ENCODE assay signal across 29 cellular contexts in genomic region chr12:121428883-121429282, GRCh38. TPM values are rescaled to one million over a fixed set of nuclear protein-coding genes. Genes with fewer than 3 reads are reported as not detected.
A peak's percentile ranks its signal among the peaks of the same experiment; 100 is the strongest.
DNase-seq lines count a peak whose midpoint lies in the region; ATAC-seq and TF ChIP-seq lines count a peak whose summit lies in the region.
"Had no signal": no experiment of that assay in that cellular context is flagged by ENCODE, and none has a peak within 500 bp of the region (broad histone marks: within the 10 kb centered on the region; RNA-seq: fewer than 3 reads in every experiment).

No MANE protein-coding gene starts in this region.

- H3K27me3 Mint-ChIP-seq in activated naive CD4-positive, alpha-beta T cell treated with anti-CD3 and anti-CD28 coated beads for 36 hours (ENCODE audit: low read depth): no peaks in the 10 kb centered on the region
- H3K27me3 Mint-ChIP-seq in CD8-positive, alpha-beta T cell (ENCODE audit: low read depth): no peaks in the 10 kb centered on the region
- H3K27me3 Mint-ChIP-seq: CD4-positive, CD25-positive, alpha-beta regulatory T cell; memory B cell had no signal

- peaks cover 47% of the 10 kb centered on the region for H3K36me3 Mint-ChIP-seq in activated naive CD4-positive, alpha-beta T cell treated with anti-CD3 and anti-CD28 coated beads for 36 hours (ENCODE audit: low read depth)
- H3K36me3 Mint-ChIP-seq in CD8-positive, alpha-beta T cell: peaks cover 88% of the 10 kb centered on the region

- CTCF ChIA-PET in activated naive CD4-positive, alpha-beta T cell treated with anti-CD3 and anti-CD28 coated beads for 36 hours (lab: Charles Lee): no interaction called here
- CTCF ChIA-PET in CD8-positive, alpha-beta T cell (lab: Charles Lee): interaction anchor here (0.6 to 1.8 kb wide), 2 partner anchors 14 to 94 kb away, joined by 3 to 7 read pairs; no protein-coding TSS in a partner anchor

- intact Hi-C loops in activated naive CD4-positive, alpha-beta T cell treated with anti-CD3 and anti-CD28 coated beads for 36 hours (cut with micrococcal nuclease): no loop called here
- intact Hi-C loops in CD8-positive, alpha-beta T cell (cut with DNase I, micrococcal nuclease): no loop called here

- H3K9me3 Mint-ChIP-seq in activated naive CD4-positive, alpha-beta T cell treated with anti-CD3 and anti-CD28 coated beads for 36 hours: no peaks in the 10 kb centered on the region
- H3K9me3 Mint-ChIP-seq in CD8-positive, alpha-beta T cell: no peaks in the 10 kb centered on the region
- H3K9me3 Mint-ChIP-seq: memory B cell had no signal

- no peak overlapping the region for H3K4me3 Mint-ChIP-seq in activated naive CD4-positive, alpha-beta T cell treated with anti-CD3 and anti-CD28 coated beads for 36 hours
- H3K4me3 Mint-ChIP-seq in CD8-positive, alpha-beta T cell: no peak overlapping the region
- H3K4me3 Mint-ChIP-seq: CD4-positive, CD25-positive, alpha-beta regulatory T cell; memory B cell had no signal

- H3K9me3 ChIP-seq in neutrophil: no peaks in the 10 kb centered on the region
- no peaks in the 10 kb centered on the region for H3K9me3 ChIP-seq in CD8-positive, alpha-beta T cell (ENCODE audit: low read length)
- H3K9me3 ChIP-seq: A549, SK-N-SH, tibial nerve had no signal

- H3K4me1 Mint-ChIP-seq in activated naive CD4-positive, alpha-beta T cell treated with anti-CD3 and anti-CD28 coated beads for 36 hours (ENCODE audit: low read depth): no peaks in the 10 kb centered on the region
- H3K4me1 Mint-ChIP-seq in CD8-positive, alpha-beta T cell (ENCODE audit: low read depth): peaks cover 3% of the 10 kb centered on the region

- H3K4me3 ChIP-seq in NB4 (ENCODE audit: low read depth, low read length) (no peak overlapping the region), neutrophil (ENCODE audit: low read depth in 1 of 2, low read length in 1 of 2) (no peak overlapping the region)
- H3K4me3 ChIP-seq in CD8-positive, alpha-beta T cell (ENCODE audit: low read depth, low read length): no peak overlapping the region
- H3K4me3 ChIP-seq: A549, GM12878, tibial nerve had no signal

- peak overlapping the region; percentile 14 for H3K27ac Mint-ChIP-seq in activated naive CD4-positive, alpha-beta T cell treated with anti-CD3 and anti-CD28 coated beads for 36 hours
- H3K27ac Mint-ChIP-seq in CD8-positive, alpha-beta T cell: no peak overlapping the region
- H3K27ac Mint-ChIP-seq: CD4-positive, CD25-positive, alpha-beta regulatory T cell; memory B cell had no signal

- peak overlapping the region; percentile 43 for H3K27ac ChIP-seq in cingulate gyrus (ENCODE audit: low read depth, low read length)
- H3K27ac ChIP-seq in neutrophil: peak overlapping the region; percentile 85
- H3K27ac ChIP-seq in CD8-positive, alpha-beta T cell (ENCODE audit: low read depth, low read length): no peak overlapping the region
- H3K27ac ChIP-seq: A549, tibial nerve had no signal

- peaks cover 47% of the 10 kb centered on the region for H3K36me3 ChIP-seq in neutrophil
- peaks cover 61% of the 10 kb centered on the region for H3K36me3 ChIP-seq in CD8-positive, alpha-beta T cell (ENCODE audit: insufficient read depth, low read length)

- POLR2A ChIA-PET in CD8-positive, alpha-beta T cell (lab: Charles Lee): interaction anchor here (0.9 kb wide), 1 partner anchor 9 kb away, joined by 3 read pairs; no protein-coding TSS in a partner anchor

- ATAC-seq in GM18868 (IDR thresholded peaks at IDR 0.05; ENCODE audit: unreplicated experiment): no peak
- ATAC-seq in CD8-positive, alpha-beta T cell: no peak
- ATAC-seq: A549, GM12878, left lobe of liver, PC-3, right cardiac atrium had no signal

- DNase-seq in activated naive CD4-positive, alpha-beta T cell treated with anti-CD3 and anti-CD28 coated beads for 36 hours: no peak
- no peak for DNase-seq in activated naive CD4-positive, alpha-beta T cell treated with anti-CD3 and anti-CD28 coated beads, Interleukin-2, amount 50 U/mL, for 16 hours
- DNase-seq in NB4 (ENCODE audit: low read depth) (no peak), DMS153 treated with DMSO at 0.1 percent for 48 hours (lab: John Stamatoyannopoulos, UW; ENCODE audit: unreplicated experiment) (no peak)
- DNase-seq in CD8-positive, alpha-beta T cell: no peak
- DNase-seq: activated CD4-positive, alpha-beta T cell treated with anti-CD3 and anti-CD28 coated beads, Interleukin-2, amount 50 U/mL, for 48 hours; activated CD4-positive, CD25-positive, alpha-beta regulatory T cell; activated effector memory CD4-positive, alpha-beta T cell treated with anti-CD3 and anti-CD28 coated beads, Interleukin-2, amount 50 U/mL, for 16 hours; amygdala; CD4-positive, CD25-positive, alpha-beta regulatory T cell; DMS 273 treated with DMSO at 0.1 percent for 48 hours; effector CD4-positive, alpha-beta T cell; glutamatergic neuron; KBM-7; NCI-H2029 treated with DMSO at 0.1 percent for 48 hours; NCI-H524 treated with DMSO at 0.1 percent for 48 hours; PC-3; posterior cingulate gyrus; right cardiac atrium; SK-N-SH; stimulated activated CD4-positive, alpha-beta T cell treated with anti-CD3 and anti-CD28 coated beads, Interleukin-2, amount 100 ng/mL, for 48 hours had no signal

- peaks cover 54 to 59% of the 10 kb centered on the region in 2 experiments for H3K4me1 ChIP-seq in neutrophil (ENCODE audit: control insufficient read depth in 1 of 2, insufficient read depth in 1 of 2, low read depth in 1 of 2, low read length in 1 of 2)
- H3K4me1 ChIP-seq in CD8-positive, alpha-beta T cell (ENCODE audit: insufficient read depth, low read length): no peaks in the 10 kb centered on the region
- H3K4me1 ChIP-seq: A549, tibial nerve had no signal

- TF ChIP-seq POLR2A in NB4 (IDR thresholded peaks at IDR 0.05; ENCODE audit: extremely low read depth, insufficient read length): peak; percentile 14

- TF ChIP-seq CTCF in NB4 (IDR thresholded peaks at IDR 0.05; ENCODE audit: low read depth, low read length) (no peak), neutrophil (IDR thresholded peaks at IDR 0.05) (no peak)
- TF ChIP-seq CTCF in CD8-positive, alpha-beta T cell (IDR thresholded peaks at IDR 0.05): no peak

- H3K27me3 ChIP-seq in neutrophil: no peaks in the 10 kb centered on the region
- no peaks in the 10 kb centered on the region for H3K27me3 ChIP-seq in CD8-positive, alpha-beta T cell (ENCODE audit: insufficient read depth, low read length)
- H3K27me3 ChIP-seq: tibial nerve had no signal

RNA-seq across cellular contexts. Expression of gene RNF34, which starts 29.0 kb away (rescaled TPM):
- total RNA-seq in activated naive CD4-positive, alpha-beta T cell treated with anti-CD3 and anti-CD28 coated beads for 36 hours: 10 to 100 TPM; 54.1 to 57.0 TPM
- total RNA-seq in CD8-positive, alpha-beta T cell: 10 to 100 TPM; 46.8 to 51.3 TPM
